ENCODE assay signal across 26 cellular contexts in the genomic region with DNA sequence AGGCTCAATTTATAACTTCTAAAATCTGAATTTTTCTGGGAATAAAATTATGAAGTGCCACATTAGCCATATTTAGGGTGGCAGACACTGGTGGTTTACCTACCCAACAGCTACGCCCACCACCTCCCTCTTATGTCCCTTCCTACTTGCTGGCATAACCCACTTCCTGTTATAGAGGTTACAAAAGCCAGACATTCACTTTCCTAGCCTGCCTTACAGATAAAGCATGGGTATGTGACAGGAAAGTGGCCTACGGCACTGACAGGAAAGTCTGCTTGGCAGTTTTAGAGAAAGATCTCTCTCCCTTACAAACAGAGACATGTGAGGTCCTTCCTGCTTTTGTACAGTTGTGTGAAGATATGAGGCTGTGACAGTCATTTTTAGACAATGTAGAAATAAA. TPM values are rescaled to one million over a fixed set of nuclear protein-coding genes. Genes with fewer than 3 reads are reported as not detected.
DNase-seq lines count a peak whose midpoint lies in the region; ATAC-seq and TF ChIP-seq lines count a peak whose summit lies in the region.
"Had no signal": no experiment of that assay in that cellular context is flagged by ENCODE, and none has a peak within 500 bp of the region (broad histone marks: within the 10 kb centered on the region; RNA-seq: fewer than 3 reads in every experiment).

No MANE protein-coding gene starts in this region.

- no peak overlapping the region for H3K27ac Mint-ChIP-seq in activated naive CD4-positive, alpha-beta T cell treated with anti-CD3 and anti-CD28 coated beads, Interleukin-2, amount 50 U/mL, for 72 hours
- H3K27ac Mint-ChIP-seq in activated CD8-positive, alpha-beta T cell treated with anti-CD3 and anti-CD28 coated beads, Interleukin-2, amount 10 ng/mL, durations not matched to agents 7 days and 5 days = no peak overlapping the region
- H3K27ac Mint-ChIP-seq: activated B cell treated with CpG ODN at 0.5 μM for 24 hours; activated CD4-positive, alpha-beta memory T cell treated with anti-CD3 and anti-CD28 coated beads for 36 hours; B cell had no signal

- TF ChIP-seq CTCF in parathyroid adenoma (IDR thresholded peaks at IDR 0.05) = no peak

- H3K27ac ChIP-seq in parathyroid adenoma (no peak overlapping the region), Karpas-422 (ENCODE audit: low read length) (no peak overlapping the region)
- H3K27ac ChIP-seq: SJCRH30 had no signal

- H3K4me3 ChIP-seq in parathyroid adenoma (ENCODE audit: low read depth, low read length) (no peak overlapping the region), Karpas-422 (ENCODE audit: low read length) (no peak overlapping the region)
- H3K4me3 ChIP-seq: SJCRH30 had no signal

- H3K4me2 ChIP-seq in parathyroid adenoma (ENCODE audit: low read length) = no peak overlapping the region
- no peak overlapping the region for H3K4me2 ChIP-seq in Karpas-422 (ENCODE audit: low read depth, low read length, poor library complexity, severe bottlenecking)

- no peaks in the 10 kb centered on the region for H3K9me2 ChIP-seq in Karpas-422 (replicated peaks; ENCODE audit: insufficient read depth, low read length)

- H3K4me1 ChIP-seq in parathyroid adenoma (peaks cover 3% of the 10 kb centered on the region), Karpas-422 (ENCODE audit: low read length) (no peaks in the 10 kb centered on the region)
- H3K4me1 ChIP-seq: SJCRH30 had no signal

- ATAC-seq in activated naive CD4-positive, alpha-beta T cell treated with anti-CD3 and anti-CD28 coated beads, Interleukin-2, amount 50 U/mL, for 72 hours = peak; percentile 22 to 26
- no peak for ATAC-seq in activated CD8-positive, alpha-beta T cell treated with anti-CD3 and anti-CD28 coated beads, Interleukin-2, amount 10 ng/mL, durations not matched to agents 7 days and 5 days
- ATAC-seq in GM19455 (IDR thresholded peaks at IDR 0.05; ENCODE audit: unreplicated experiment) (no peak), GM21360 (IDR thresholded peaks at IDR 0.05; ENCODE audit: unreplicated experiment) (no peak)
- ATAC-seq: PC-3 had no signal

- H3K79me2 ChIP-seq in parathyroid adenoma (no peaks in the 10 kb centered on the region), Karpas-422 (ENCODE audit: low read length) (no peaks in the 10 kb centered on the region)

- no peak overlapping the region for H3K4me3 Mint-ChIP-seq in activated CD8-positive, alpha-beta T cell treated with anti-CD3 and anti-CD28 coated beads, Interleukin-2, amount 10 ng/mL, durations not matched to agents 7 days and 5 days
- H3K4me3 Mint-ChIP-seq: activated B cell treated with CpG ODN at 0.5 μM for 24 hours; activated CD4-positive, alpha-beta memory T cell treated with anti-CD3 and anti-CD28 coated beads for 36 hours; B cell had no signal

- H3K27me3 ChIP-seq in parathyroid adenoma (ENCODE audit: control insufficient read depth, insufficient read depth, low read length) = no peaks in the 10 kb centered on the region
- no peaks in the 10 kb centered on the region for H3K27me3 ChIP-seq in Karpas-422 (ENCODE audit: low read length)
- H3K27me3 ChIP-seq: SJCRH30 had no signal

- DNase-seq in activated naive CD4-positive, alpha-beta T cell treated with anti-CD3 and anti-CD28 coated beads, Interleukin-2, amount 50 U/mL, for 72 hours (ENCODE audit: low spot score in 2 of 2) = no peak
- DNase-seq in activated naive CD4-positive, alpha-beta T cell treated with Interleukin-2 at 50 U/mL for 16 hours = no peak
- DNase-seq in MV-4-11 (lab: John Stamatoyannopoulos, UW) (peak; percentile 52), Karpas-422 (no peak)
- DNase-seq in activated CD8-positive, alpha-beta T cell treated with anti-CD3 and anti-CD28 coated beads, Interleukin-2, amount 10 ng/mL, durations not matched to agents 7 days and 5 days = peak; percentile 20
- DNase-seq: activated B cell treated with CpG ODN at 0.5 μM for 24 hours; activated CD4-positive, alpha-beta memory T cell treated with anti-CD3 and anti-CD28 coated beads for 36 hours; activated gamma-delta T cell treated with Interleukin-2 at 50 U/mL for 16 hours; activated T-cell treated with anti-CD3 and anti-CD28 coated beads, Interleukin-2, amount 50 U/mL, for 1 hour; amniotic stem cell; H7; kidney glomerular epithelial cell; mesenchymal stem cell; NCI-H1092 treated with DMSO at 0.1 percent for 48 hours; NCI-H2081; PC-3; SJCRH30; stimulated activated CD8-positive, alpha-beta memory T cell treated with anti-CD3 and anti-CD28 coated beads, Interleukin-4, amount 100 ng/mL, for 48 hours had no signal

- no peaks in the 10 kb centered on the region for H3K9me3 ChIP-seq in parathyroid adenoma (ENCODE audit: control insufficient read depth, low read length)
- no peaks in the 10 kb centered on the region for H3K9me3 ChIP-seq in Karpas-422 (ENCODE audit: low read length)
- H3K9me3 ChIP-seq: SJCRH30 had no signal

- no peaks in the 10 kb centered on the region for H4K20me1 ChIP-seq in Karpas-422 (ENCODE audit: insufficient read depth, low read depth, low read length)

- POLR2A ChIA-PET in activated CD8-positive, alpha-beta T cell treated with anti-CD3 and anti-CD28 coated beads, Interleukin-2, amount 10 ng/mL, durations not matched to agents 7 days and 5 days (lab: Charles Lee) = no interaction called here

- no peaks in the 10 kb centered on the region for H3K27me3 Mint-ChIP-seq in activated CD8-positive, alpha-beta T cell treated with anti-CD3 and anti-CD28 coated beads, Interleukin-2, amount 10 ng/mL, durations not matched to agents 7 days and 5 days (ENCODE audit: low read depth)
- H3K27me3 Mint-ChIP-seq: activated B cell treated with CpG ODN at 0.5 μM for 24 hours; activated CD4-positive, alpha-beta memory T cell treated with anti-CD3 and anti-CD28 coated beads for 36 hours; B cell had no signal

- peaks cover 0 to 3% of the 10 kb centered on the region in 2 donors for H3K9me3 Mint-ChIP-seq in activated naive CD4-positive, alpha-beta T cell treated with anti-CD3 and anti-CD28 coated beads, Interleukin-2, amount 50 U/mL, for 72 hours
- no peaks in the 10 kb centered on the region for H3K9me3 Mint-ChIP-seq in activated CD8-positive, alpha-beta T cell treated with anti-CD3 and anti-CD28 coated beads, Interleukin-2, amount 10 ng/mL, durations not matched to agents 7 days and 5 days (ENCODE audit: insufficient read depth)
- H3K9me3 Mint-ChIP-seq: activated B cell treated with CpG ODN at 0.5 μM for 24 hours; activated CD4-positive, alpha-beta memory T cell treated with anti-CD3 and anti-CD28 coated beads for 36 hours had no signal

- no peak overlapping the region for H3K9ac ChIP-seq in parathyroid adenoma
- no peak overlapping the region for H3K9ac ChIP-seq in Karpas-422 (ENCODE audit: low read length)

- H2AFZ ChIP-seq in parathyroid adenoma = peak overlapping the region; percentile 28
- no peak overlapping the region for H2AFZ ChIP-seq in Karpas-422 (ENCODE audit: low read length)

- H3K4me1 Mint-ChIP-seq in activated CD8-positive, alpha-beta T cell treated with anti-CD3 and anti-CD28 coated beads, Interleukin-2, amount 10 ng/mL, durations not matched to agents 7 days and 5 days (ENCODE audit: low read depth) = peaks cover 14% of the 10 kb centered on the region
- H3K4me1 Mint-ChIP-seq: activated B cell treated with CpG ODN at 0.5 μM for 24 hours, B cell had no signal

- CTCF ChIA-PET in activated CD8-positive, alpha-beta T cell treated with anti-CD3 and anti-CD28 coated beads, Interleukin-2, amount 10 ng/mL, durations not matched to agents 7 days and 5 days (lab: Charles Lee) = no interaction called here

- peaks cover 0 to under 1% of the 10 kb centered on the region in 2 donors for H3K36me3 Mint-ChIP-seq in activated naive CD4-positive, alpha-beta T cell treated with anti-CD3 and anti-CD28 coated beads, Interleukin-2, amount 50 U/mL, for 72 hours
- no peaks in the 10 kb centered on the region for H3K36me3 Mint-ChIP-seq in activated CD8-positive, alpha-beta T cell treated with anti-CD3 and anti-CD28 coated beads, Interleukin-2, amount 10 ng/mL, durations not matched to agents 7 days and 5 days (ENCODE audit: low read depth)
- H3K36me3 Mint-ChIP-seq: activated CD4-positive, alpha-beta memory T cell treated with anti-CD3 and anti-CD28 coated beads for 36 hours had no signal

- H3K36me3 ChIP-seq in parathyroid adenoma (ENCODE audit: control insufficient read depth, insufficient read depth, low read length) = no peaks in the 10 kb centered on the region
- no peaks in the 10 kb centered on the region for H3K36me3 ChIP-seq in Karpas-422 (ENCODE audit: insufficient read depth, low read length)
- H3K36me3 ChIP-seq: SJCRH30 had no signal

RNA-seq across cellular contexts. Expression of a gene that starts 12.4 kb away (rescaled TPM):
- total RNA-seq in activated naive CD4-positive, alpha-beta T cell treated with anti-CD3 and anti-CD28 coated beads, Interleukin-2, amount 50 U/mL, for 72 hours = not detected
- not detected for total RNA-seq in activated CD8-positive, alpha-beta T cell treated with anti-CD3 and anti-CD28 coated beads, Interleukin-2, amount 10 ng/mL, durations not matched to agents 7 days and 5 days
- total RNA-seq in Karpas-422 (2014; rRNA removed; shearing (Covaris generic); ENCODE audit: low replicate concordance) = not detected in 2 replicates
- total RNA-seq: activated B cell treated with CpG ODN at 0.5 μM for 24 hours; activated CD4-positive, alpha-beta memory T cell treated with anti-CD3 and anti-CD28 coated beads for 36 hours; B cell; bronchial epithelial cell; H7; osteoblast; PC-3; T-helper 2 cell treated with Interferon-gamma antibody and Interleukin-4, amounts not matched to agents 100 ng/mL and 5 ng/mL, for 36 hours; urinary bladder had no signal

Comparison
In these comparisons a context has a peak if more than half of its experiments do, and no peak if none do; other contexts are left out.
1. ATAC-seq: peak in activated naive CD4-positive, alpha-beta T cell treated with anti-CD3 and anti-CD28 coated beads, Interleukin-2, amount 50 U/mL, for 72 hours (2 of 2); none in activated CD8-positive, alpha-beta T cell treated with anti-CD3 and anti-CD28 coated beads, Interleukin-2, amount 10 ng/mL, durations not matched to agents 7 days and 5 days (single experiment), GM19455 (single experiment) and GM21360 (single experiment).
2. DNase-seq: peak in MV-4-11 (single experiment) and activated CD8-positive, alpha-beta T cell treated with anti-CD3 and anti-CD28 coated beads, Interleukin-2, amount 10 ng/mL, durations not matched to agents 7 days and 5 days (single experiment); none in activated naive CD4-positive, alpha-beta T cell treated with anti-CD3 and anti-CD28 coated beads, Interleukin-2, amount 50 U/mL, for 72 hours (0 of 2), activated naive CD4-positive, alpha-beta T cell treated with Interleukin-2 at 50 U/mL for 16 hours (single experiment) and Karpas-422 (single experiment).